ENCODE assay signal across 2 cellular contexts in the genomic region with DNA sequence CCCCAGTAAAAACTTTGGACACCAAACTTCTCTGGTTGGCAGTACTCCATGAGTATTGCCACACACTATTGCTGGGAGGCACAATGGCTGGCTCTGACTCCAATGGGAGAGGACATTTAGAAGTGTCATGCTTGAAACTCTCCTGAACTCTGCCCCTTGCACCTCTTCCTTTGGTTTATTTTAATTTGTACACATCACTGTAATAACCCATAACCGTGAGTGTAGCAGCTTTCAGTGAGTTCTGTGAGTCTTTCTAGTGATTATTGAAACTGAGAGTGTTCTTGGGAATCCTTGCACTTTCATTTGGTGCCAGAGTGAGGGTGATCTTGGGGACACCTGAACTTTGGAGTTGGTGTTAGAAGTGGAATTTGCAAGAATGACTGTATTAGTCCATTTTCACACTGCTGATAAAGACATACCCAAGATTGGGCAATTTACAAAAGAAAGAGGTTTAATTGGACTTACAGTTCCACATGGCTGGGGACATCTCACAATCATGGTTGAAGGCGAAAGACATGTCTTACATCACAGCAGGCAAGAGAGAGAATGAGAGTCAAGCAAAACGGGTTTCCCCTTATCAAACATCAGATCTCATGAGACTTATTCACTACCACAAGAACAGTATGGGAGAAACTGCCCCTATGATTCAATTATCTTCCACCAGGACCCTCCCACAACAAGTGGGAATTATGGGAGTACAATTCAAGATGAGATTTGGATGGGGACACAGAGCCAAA.
TF ChIP-seq lines count a peak whose summit lies in the region.

No MANE protein-coding gene starts in this region.

TF ChIP-seq in IMR-90, 13 proteins besides CTCF, POLR2A, EP300 and RAD21 (continued from another document):
- TF ChIP-seq CHD1 (IDR thresholded peaks at IDR 0.05; ENCODE audit: low read depth, low read length) (no peak), RFX5 (IDR thresholded peaks at IDR 0.05; ENCODE audit: low read depth, low read length) (no peak), MAZ (IDR thresholded peaks at IDR 0.05; ENCODE audit: borderline replicate concordance, low read depth, low read length) (no peak), RCOR1 (IDR thresholded peaks at IDR 0.05; ENCODE audit: insufficient replicate concordance, low read length) (no peak), MAFK (IDR thresholded peaks at IDR 0.05; ENCODE audit: low read depth, low read length) (no peak), BHLHE40 (IDR thresholded peaks at IDR 0.05; ENCODE audit: low read depth, low read length) (no peak), MXI1 (IDR thresholded peaks at IDR 0.05; ENCODE audit: borderline replicate concordance, low read depth, low read length) (no peak)
- TF ChIP-seq, protein P1, sequence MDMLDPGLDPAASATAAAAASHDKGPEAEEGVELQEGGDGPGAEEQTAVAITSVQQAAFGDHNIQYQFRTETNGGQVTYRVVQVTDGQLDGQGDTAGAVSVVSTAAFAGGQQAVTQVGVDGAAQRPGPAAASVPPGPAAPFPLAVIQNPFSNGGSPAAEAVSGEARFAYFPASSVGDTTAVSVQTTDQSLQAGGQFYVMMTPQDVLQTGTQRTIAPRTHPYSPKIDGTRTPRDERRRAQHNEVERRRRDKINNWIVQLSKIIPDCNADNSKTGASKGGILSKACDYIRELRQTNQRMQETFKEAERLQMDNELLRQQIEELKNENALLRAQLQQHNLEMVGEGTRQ (IDR thresholded peaks at IDR 0.05; ENCODE audit: low read depth, low read length), result no peak

TF ChIP-seq in liver, 16 proteins besides CTCF, POLR2A, EP300 and RAD21 (continued from another document):
- TF ChIP-seq, protein P2, sequence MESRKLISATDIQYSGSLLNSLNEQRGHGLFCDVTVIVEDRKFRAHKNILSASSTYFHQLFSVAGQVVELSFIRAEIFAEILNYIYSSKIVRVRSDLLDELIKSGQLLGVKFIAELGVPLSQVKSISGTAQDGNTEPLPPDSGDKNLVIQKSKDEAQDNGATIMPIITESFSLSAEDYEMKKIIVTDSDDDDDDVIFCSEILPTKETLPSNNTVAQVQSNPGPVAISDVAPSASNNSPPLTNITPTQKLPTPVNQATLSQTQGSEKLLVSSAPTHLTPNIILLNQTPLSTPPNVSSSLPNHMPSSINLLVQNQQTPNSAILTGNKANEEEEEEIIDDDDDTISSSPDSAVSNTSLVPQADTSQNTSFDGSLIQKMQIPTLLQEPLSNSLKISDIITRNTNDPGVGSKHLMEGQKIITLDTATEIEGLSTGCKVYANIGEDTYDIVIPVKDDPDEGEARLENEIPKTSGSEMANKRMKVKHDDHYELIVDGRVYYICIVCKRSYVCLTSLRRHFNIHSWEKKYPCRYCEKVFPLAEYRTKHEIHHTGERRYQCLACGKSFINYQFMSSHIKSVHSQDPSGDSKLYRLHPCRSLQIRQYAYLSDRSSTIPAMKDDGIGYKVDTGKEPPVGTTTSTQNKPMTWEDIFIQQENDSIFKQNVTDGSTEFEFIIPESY (IDR thresholded peaks at IDR 0.05), result peak; percentile 64
- TF ChIP-seq FOXA1 (IDR thresholded peaks at IDR 0.05), result no peak
- TF ChIP-seq HNF4G (IDR thresholded peaks at IDR 0.05), result peak; percentile 66
- no peak for TF ChIP-seq EGR1 (IDR thresholded peaks at IDR 0.05; ENCODE audit: low read depth in 2 of 2)
- TF ChIP-seq GABPA (IDR thresholded peaks at IDR 0.05 in 1 of 2, conservative IDR thresholded peaks at IDR 0.05 in 1 of 2), result peak in 1 of 2 donors; percentile 32
- peak; percentile 85 to 92 for TF ChIP-seq HNF4A (conservative IDR thresholded peaks at IDR 0.05)
- peak; percentile 67 for TF ChIP-seq NR2F2 (IDR thresholded peaks at IDR 0.05)
- no peak for TF ChIP-seq TAF1 (conservative IDR thresholded peaks at IDR 0.05)
- TF ChIP-seq RXRA (IDR thresholded peaks at IDR 0.05), result peak; percentile 92 to 95
- TF ChIP-seq, protein P3, sequence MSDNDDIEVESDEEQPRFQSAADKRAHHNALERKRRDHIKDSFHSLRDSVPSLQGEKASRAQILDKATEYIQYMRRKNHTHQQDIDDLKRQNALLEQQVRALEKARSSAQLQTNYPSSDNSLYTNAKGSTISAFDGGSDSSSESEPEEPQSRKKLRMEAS (IDR thresholded peaks at IDR 0.05), result peak; percentile 74
- TF ChIP-seq, protein P4, sequence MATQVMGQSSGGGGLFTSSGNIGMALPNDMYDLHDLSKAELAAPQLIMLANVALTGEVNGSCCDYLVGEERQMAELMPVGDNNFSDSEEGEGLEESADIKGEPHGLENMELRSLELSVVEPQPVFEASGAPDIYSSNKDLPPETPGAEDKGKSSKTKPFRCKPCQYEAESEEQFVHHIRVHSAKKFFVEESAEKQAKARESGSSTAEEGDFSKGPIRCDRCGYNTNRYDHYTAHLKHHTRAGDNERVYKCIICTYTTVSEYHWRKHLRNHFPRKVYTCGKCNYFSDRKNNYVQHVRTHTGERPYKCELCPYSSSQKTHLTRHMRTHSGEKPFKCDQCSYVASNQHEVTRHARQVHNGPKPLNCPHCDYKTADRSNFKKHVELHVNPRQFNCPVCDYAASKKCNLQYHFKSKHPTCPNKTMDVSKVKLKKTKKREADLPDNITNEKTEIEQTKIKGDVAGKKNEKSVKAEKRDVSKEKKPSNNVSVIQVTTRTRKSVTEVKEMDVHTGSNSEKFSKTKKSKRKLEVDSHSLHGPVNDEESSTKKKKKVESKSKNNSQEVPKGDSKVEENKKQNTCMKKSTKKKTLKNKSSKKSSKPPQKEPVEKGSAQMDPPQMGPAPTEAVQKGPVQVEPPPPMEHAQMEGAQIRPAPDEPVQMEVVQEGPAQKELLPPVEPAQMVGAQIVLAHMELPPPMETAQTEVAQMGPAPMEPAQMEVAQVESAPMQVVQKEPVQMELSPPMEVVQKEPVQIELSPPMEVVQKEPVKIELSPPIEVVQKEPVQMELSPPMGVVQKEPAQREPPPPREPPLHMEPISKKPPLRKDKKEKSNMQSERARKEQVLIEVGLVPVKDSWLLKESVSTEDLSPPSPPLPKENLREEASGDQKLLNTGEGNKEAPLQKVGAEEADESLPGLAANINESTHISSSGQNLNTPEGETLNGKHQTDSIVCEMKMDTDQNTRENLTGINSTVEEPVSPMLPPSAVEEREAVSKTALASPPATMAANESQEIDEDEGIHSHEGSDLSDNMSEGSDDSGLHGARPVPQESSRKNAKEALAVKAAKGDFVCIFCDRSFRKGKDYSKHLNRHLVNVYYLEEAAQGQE (IDR thresholded peaks at IDR 0.05), result peak; percentile 30
- TF ChIP-seq FOXA2 (IDR thresholded peaks at IDR 0.05), result no peak
